27 cellular contexts compared by ENCODE assay signal in genomic region chr21:32867587-32867986, GRCh38.
DNase-seq lines count a peak whose midpoint lies in the region; ATAC-seq and TF ChIP-seq lines count a peak whose summit lies in the region.
"Had no signal": no experiment of that assay in that cellular context is flagged by ENCODE, and none has a peak within 500 bp of the region (broad histone marks: within the 10 kb centered on the region; RNA-seq: fewer than 3 reads in every experiment).

No MANE protein-coding gene starts in this region.

- in situ Hi-C loops in ACHN (cut with HindIII; ENCODE audit: low pct_ligation_motif_present, low pct_unique_long_range_greater_than_20kb, low sequenced_read_pairs), result no loop called here

- no peaks in the 10 kb centered on the region for H3K79me1 ChIP-seq in mesenchymal stem cell (replicated peaks; ENCODE audit: low read length, poor library complexity, severe bottlenecking)

- H3K4ac ChIP-seq in mesenchymal stem cell (ENCODE audit: low read depth in 1 of 2, low read length in 2 of 2), result no peak overlapping the region

- no peaks in the 10 kb centered on the region for H4K20me1 ChIP-seq in PC-3 (ENCODE audit: low read length)
- H4K20me1 ChIP-seq: BLaER1 treated with 17β-estradiol and CSF1 and Interleukin-3, amounts not matched to agents 10 nM and 100 nM had no signal

- H3K9me3 ChIP-seq in PC-3 (ENCODE audit: low read length), result no peaks in the 10 kb centered on the region
- no peaks in the 10 kb centered on the region for H3K9me3 ChIP-seq in mesenchymal stem cell (ENCODE audit: control insufficient read depth, low read length)
- H3K9me3 ChIP-seq in gastroesophageal sphincter, result no peaks in the 10 kb centered on the region
- H3K9me3 ChIP-seq: MG63 had no signal

- no peaks in the 10 kb centered on the region for H3K9me2 ChIP-seq in PC-3 (replicated peaks; ENCODE audit: low read length)

- intact Hi-C loops in PC-3 (cut with micrococcal nuclease), result no loop called here

- H4K8ac ChIP-seq in mesenchymal stem cell (ENCODE audit: low read length), result no peak overlapping the region

- no peak overlapping the region for H3K9ac ChIP-seq in PC-3 (ENCODE audit: low read length)
- H3K9ac ChIP-seq in mesenchymal stem cell (ENCODE audit: low read length), result no peak overlapping the region
- H3K9ac ChIP-seq: BLaER1 treated with 17β-estradiol and CSF1 and Interleukin-3, amounts not matched to agents 10 nM and 100 nM had no signal

- H3K36me3 ChIP-seq in PC-3 (ENCODE audit: low read depth, low read length) (no peaks in the 10 kb centered on the region), mesenchymal stem cell (ENCODE audit: control insufficient read depth in 1 of 2, insufficient read depth in 2 of 2, low read depth in 1 of 2, low read length in 2 of 2) (no peaks in the 10 kb centered on the region), gastroesophageal sphincter (no peaks in the 10 kb centered on the region)
- H3K36me3 ChIP-seq: BLaER1 treated with 17β-estradiol and CSF1 and Interleukin-3, amounts not matched to agents 10 nM and 100 nM; MG63 had no signal

- H3K4me2 ChIP-seq in PC-3 (ENCODE audit: low read length) (no peak overlapping the region), mesenchymal stem cell (ENCODE audit: low read length, poor library complexity, severe bottlenecking) (peak overlapping the region; percentile 27)
- H3K4me2 ChIP-seq: BLaER1 treated with 17β-estradiol and CSF1 and Interleukin-3, amounts not matched to agents 10 nM and 100 nM; PC-9 had no signal

- H3K4me1 ChIP-seq in PC-3 (ENCODE audit: insufficient read depth, low read length), result no peaks in the 10 kb centered on the region
- H3K4me1 ChIP-seq in mesenchymal stem cell (ENCODE audit: control insufficient read depth, insufficient read depth, low read depth, low read length), result peaks cover 9% of the 10 kb centered on the region
- H3K4me1 ChIP-seq in gastroesophageal sphincter, result no peaks in the 10 kb centered on the region

- H3K23ac ChIP-seq in mesenchymal stem cell (ENCODE audit: low read length in 2 of 2), result peak overlapping the region in 1 of 2 experiments; percentile 43

- H3K79me2 ChIP-seq in PC-3 (ENCODE audit: low read length), result no peaks in the 10 kb centered on the region

- H2BK120ac ChIP-seq in mesenchymal stem cell (ENCODE audit: low read depth, low read length), result no peak overlapping the region

- H3K27me3 ChIP-seq in PC-3 (ENCODE audit: low read length) (peaks cover 91% of the 10 kb centered on the region), mesenchymal stem cell (ENCODE audit: control insufficient read depth in 1 of 2, insufficient read depth in 1 of 2, low read length in 2 of 2) (peaks cover 16 to 37% of the 10 kb centered on the region in 2 experiments), gastroesophageal sphincter (peaks cover 12% of the 10 kb centered on the region)
- H3K27me3 ChIP-seq: BLaER1 treated with 17β-estradiol and CSF1 and Interleukin-3, amounts not matched to agents 10 nM and 100 nM had no signal

- DNase-seq in ACHN (peak; percentile 13), PC-3 (peak; percentile 48), epithelial cell of prostate (ENCODE audit: low read depth, low spot score) (peak; percentile 10), mesenchymal stem cell (no peak), 8988T (no peak)
- DNase-seq: AML-193; CD4-positive, alpha-beta T cell; DMS53; H7; HFFc6; MG63; NCI-H1105 treated with DMSO at 0.1 percent for 48 hours; NCI-H146; NCI-H1930; NCI-H2107; NCI-H446; NCI-H524 treated with DMSO at 0.1 percent for 48 hours; NCI-H82; NK-92 treated with Interleukin-12 subunit alpha and Interleukin-12 subunit beta, amount 100 ng/mL, for 24 hours; PC-9; SHP77 had no signal

- no peak overlapping the region for H2BK15ac ChIP-seq in mesenchymal stem cell (ENCODE audit: low read depth, poor library complexity, severe bottlenecking)

- no peak overlapping the region for H3K18ac ChIP-seq in mesenchymal stem cell (ENCODE audit: low read depth in 1 of 2, low read length in 2 of 2)

- H3K14ac ChIP-seq in mesenchymal stem cell (ENCODE audit: low read length in 2 of 2), result no peak overlapping the region

- no peak overlapping the region for H2BK5ac ChIP-seq in mesenchymal stem cell (ENCODE audit: low read depth, low read length, poor library complexity, severe bottlenecking)

- no peak for TF ChIP-seq CTCF in PC-3 (conservative IDR thresholded peaks at IDR 0.05; ENCODE audit: low read depth, low read length)
- no peak for TF ChIP-seq CTCF in gastroesophageal sphincter (IDR thresholded peaks at IDR 0.05)

- no peak overlapping the region for H2BK12ac ChIP-seq in mesenchymal stem cell (ENCODE audit: low read length in 2 of 2)

- POLR2A ChIA-PET in PC-3 (lab: Charles Lee; ENCODE audit: unreplicated experiment), result no interaction called here

- no peak overlapping the region for H3K27ac ChIP-seq in PC-3 (ENCODE audit: low read length)
- no peak overlapping the region for H3K27ac ChIP-seq in epithelial cell of prostate
- peak overlapping the region; percentile 18 for H3K27ac ChIP-seq in mesenchymal stem cell (ENCODE audit: low read length, poor library complexity, severe bottlenecking)
- H3K27ac ChIP-seq in gastroesophageal sphincter, result no peak overlapping the region
- H3K27ac ChIP-seq: BLaER1 treated with 17β-estradiol and CSF1 and Interleukin-3, amounts not matched to agents 10 nM and 100 nM; PC-9 had no signal

- 78% methylated on average over 4 of the region's 4 CpGs for WGBS in mesenchymal stem cell
- WGBS in gastroesophageal sphincter (ENCODE audit: low coverage in 1 of 2), 2 donors, result 77 to 83% methylated on average over 4 of the region's 4 CpGs

- no peak overlapping the region for H3K4me3 ChIP-seq in PC-3 (ENCODE audit: low read length)
- no peak overlapping the region for H3K4me3 ChIP-seq in mesenchymal stem cell (ENCODE audit: insufficient read depth in 1 of 2, low read depth in 1 of 2, low read length in 2 of 2)
- H3K4me3 ChIP-seq in gastroesophageal sphincter, result no peak overlapping the region
- H3K4me3 ChIP-seq: BLaER1 treated with 17β-estradiol and CSF1 and Interleukin-3, amounts not matched to agents 10 nM and 100 nM; GM12878; K562; MG63; PC-9 had no signal

- H2AK5ac ChIP-seq in mesenchymal stem cell (ENCODE audit: low read length, severe bottlenecking), result no peak overlapping the region

- no peak for TF ChIP-seq EP300 in gastroesophageal sphincter (IDR thresholded peaks at IDR 0.05)

- no peak for TF ChIP-seq POLR2A in gastroesophageal sphincter (IDR thresholded peaks at IDR 0.05)

- ATAC-seq in PC-3 (no peak), GM19328 (IDR thresholded peaks at IDR 0.05; ENCODE audit: unreplicated experiment) (no peak), GM21529 (IDR thresholded peaks at IDR 0.05; ENCODE audit: unreplicated experiment) (no peak), gastroesophageal sphincter (no peak)
- ATAC-seq: GM12878, K562 had no signal

- H2AFZ ChIP-seq in PC-3 (ENCODE audit: low read length), result no peak overlapping the region
- H2AFZ ChIP-seq in mesenchymal stem cell (ENCODE audit: low read depth, low read length), result no peak overlapping the region
- H2AFZ ChIP-seq: PC-9 had no signal

- no peak overlapping the region for H4K91ac ChIP-seq in mesenchymal stem cell (ENCODE audit: low read length)

- CTCF ChIA-PET in PC-3 (lab: Charles Lee), result interaction anchor here (0.6 kb wide), 1 partner anchor 41 kb away, joined by 4 read pairs; no protein-coding TSS in a partner anchor

- no TSS peak for BruUV-seq in PC-3 (replicated peaks; lab: Mats Ljungman, UMichigan)

- no peaks in the 10 kb centered on the region for H3F3A ChIP-seq in PC-3 (ENCODE audit: low read length, unreplicated experiment)

Comparison
In these comparisons a context has a peak if more than half of its experiments do, and no peak if none do; other contexts are left out.
1. DNase-seq: peak in ACHN (single experiment), PC-3 (single experiment) and epithelial cell of prostate (single experiment); none in mesenchymal stem cell (single experiment) and 8988T (single experiment).